Comparison of ENCODE assay signal across 34 cellular contexts in genomic region chr6:65149841-65150240, GRCh38.
"Had no signal": no experiment of that assay in that cellular context is flagged by ENCODE, and none has a peak within 500 bp of the region (broad histone marks: within the 10 kb centered on the region; RNA-seq: fewer than 3 reads in every experiment).

No MANE protein-coding gene starts in this region.

- H3K9me3 ChIP-seq: ascending aorta had no signal

- H3K27me3 ChIP-seq: ascending aorta, cardiac muscle cell had no signal

- H3K27me3 Mint-ChIP-seq: activated B cell treated with CpG ODN at 0.5 μM for 24 hours; activated CD4-positive, alpha-beta memory T cell treated with anti-CD3 and anti-CD28 coated beads, Interleukin-2, amount 10 ng/mL, durations not matched to agents 7 days and 5 days; activated CD4-positive, alpha-beta T cell treated with anti-CD3 and anti-CD28 coated beads, Interleukin-2, amount 10 ng/mL, durations not matched to agents 7 days and 5 days; activated CD8-positive, alpha-beta memory T cell treated with anti-CD3 and anti-CD28 coated beads, Interleukin-2, amount 10 ng/mL, durations not matched to agents 7 days and 5 days; activated naive CD4-positive, alpha-beta T cell treated with anti-CD3 and anti-CD28 coated beads, Interleukin-2, amount 10 ng/mL, durations not matched to agents 7 days and 5 days; activated naive CD4-positive, alpha-beta T cell treated with anti-CD3 and anti-CD28 coated beads, Interleukin-2, amount 50 U/mL, for 24 hours; activated naive CD8-positive, alpha-beta T cell; activated naive CD8-positive, alpha-beta T cell treated with anti-CD3 and anti-CD28 coated beads, Interleukin-2, amount 10 ng/mL, durations not matched to agents 7 days and 5 days; activated naive CD8-positive, alpha-beta T cell treated with anti-CD3 and anti-CD28 coated beads, Interleukin-2, amount 50 U/mL, for 24 hours; activated T-cell treated with anti-CD3 and anti-CD28 coated beads, Interleukin-2, amount 50 U/mL, for 24 hours; brain; central memory CD8-positive, alpha-beta T cell had no signal

- H3K36me3 ChIP-seq: ascending aorta, cardiac muscle cell had no signal

- H3K4me1 ChIP-seq: ascending aorta had no signal

- H3K4me3 ChIP-seq: ascending aorta, cardiac muscle cell had no signal

- H3K4me1 Mint-ChIP-seq: activated B cell treated with CpG ODN at 0.5 μM for 24 hours; activated CD4-positive, alpha-beta memory T cell treated with anti-CD3 and anti-CD28 coated beads, Interleukin-2, amount 10 ng/mL, durations not matched to agents 7 days and 5 days; activated CD4-positive, alpha-beta T cell treated with anti-CD3 and anti-CD28 coated beads, Interleukin-2, amount 10 ng/mL, durations not matched to agents 7 days and 5 days; activated CD8-positive, alpha-beta memory T cell treated with anti-CD3 and anti-CD28 coated beads, Interleukin-2, amount 10 ng/mL, durations not matched to agents 7 days and 5 days; activated naive CD4-positive, alpha-beta T cell treated with anti-CD3 and anti-CD28 coated beads, Interleukin-2, amount 10 ng/mL, durations not matched to agents 7 days and 5 days; activated naive CD4-positive, alpha-beta T cell treated with anti-CD3 and anti-CD28 coated beads, Interleukin-2, amount 50 U/mL, for 24 hours; activated naive CD8-positive, alpha-beta T cell treated with anti-CD3 and anti-CD28 coated beads, Interleukin-2, amount 10 ng/mL, durations not matched to agents 7 days and 5 days; activated naive CD8-positive, alpha-beta T cell treated with anti-CD3 and anti-CD28 coated beads, Interleukin-2, amount 50 U/mL, for 24 hours; brain; central memory CD8-positive, alpha-beta T cell had no signal

- H3K36me3 Mint-ChIP-seq: activated CD8-positive, alpha-beta memory T cell treated with anti-CD3 and anti-CD28 coated beads, Interleukin-2, amount 10 ng/mL, durations not matched to agents 7 days and 5 days; activated naive CD4-positive, alpha-beta T cell treated with anti-CD3 and anti-CD28 coated beads, Interleukin-2, amount 10 ng/mL, durations not matched to agents 7 days and 5 days; activated naive CD4-positive, alpha-beta T cell treated with anti-CD3 and anti-CD28 coated beads, Interleukin-2, amount 50 U/mL, for 24 hours; activated naive CD8-positive, alpha-beta T cell; activated naive CD8-positive, alpha-beta T cell treated with anti-CD3 and anti-CD28 coated beads, Interleukin-2, amount 10 ng/mL, durations not matched to agents 7 days and 5 days; brain had no signal

- H3K27ac Mint-ChIP-seq: activated B cell treated with CpG ODN at 0.5 μM for 24 hours; activated CD4-positive, alpha-beta memory T cell treated with anti-CD3 and anti-CD28 coated beads, Interleukin-2, amount 10 ng/mL, durations not matched to agents 7 days and 5 days; activated CD4-positive, alpha-beta T cell treated with anti-CD3 and anti-CD28 coated beads, Interleukin-2, amount 10 ng/mL, durations not matched to agents 7 days and 5 days; activated CD8-positive, alpha-beta memory T cell treated with anti-CD3 and anti-CD28 coated beads, Interleukin-2, amount 10 ng/mL, durations not matched to agents 7 days and 5 days; activated CD8-positive, alpha-beta T cell treated with anti-CD3 and anti-CD28 coated beads, Interleukin-2, amount 10 ng/mL, durations not matched to agents 7 days and 5 days; activated naive CD4-positive, alpha-beta T cell treated with anti-CD3 and anti-CD28 coated beads, Interleukin-2, amount 10 ng/mL, durations not matched to agents 7 days and 5 days; activated naive CD4-positive, alpha-beta T cell treated with anti-CD3 and anti-CD28 coated beads, Interleukin-2, amount 50 U/mL, for 24 hours; activated naive CD8-positive, alpha-beta T cell; activated naive CD8-positive, alpha-beta T cell treated with anti-CD3 and anti-CD28 coated beads, Interleukin-2, amount 10 ng/mL, durations not matched to agents 7 days and 5 days; activated naive CD8-positive, alpha-beta T cell treated with anti-CD3 and anti-CD28 coated beads, Interleukin-2, amount 50 U/mL, for 24 hours; activated T-cell treated with anti-CD3 and anti-CD28 coated beads, Interleukin-2, amount 50 U/mL, for 24 hours; activated T-helper 2 cell treated with anti-CD3 and anti-CD28 coated beads, Interferon-gamma antibody, Interleukin-2, Interleukin-4, amounts not matched to agents 10 μg/mL and 5 μg/mL and 100 μg/mL, durations not matched to agents 14 hours and 24 hours and 36 hours; brain; T-helper 1 cell treated with Interleukin-12 subunit alpha and Interleukin-12 subunit beta and Interleukin-4 antibody, amounts not matched to agents 30 μg/mL and 1 μg/mL, for 36 hours; T-helper 2 cell treated with Interferon-gamma antibody and Interleukin-4, amounts not matched to agents 5 μg/mL and 100 μg/mL, for 36 hours had no signal

- H3K9me3 Mint-ChIP-seq: activated naive CD4-positive, alpha-beta T cell treated with anti-CD3 and anti-CD28 coated beads, Interleukin-2, amount 50 U/mL, for 24 hours had no signal

- H3K27ac ChIP-seq: ascending aorta, cardiac muscle cell, VCaP had no signal

- DNase-seq: activated B cell treated with CpG ODN at 0.5 μM for 24 hours; activated CD4-positive, alpha-beta memory T cell treated with anti-CD3 and anti-CD28 coated beads, Interleukin-2, amount 10 ng/mL, durations not matched to agents 7 days and 5 days; activated CD4-positive, alpha-beta T cell treated with anti-CD3 and anti-CD28 coated beads for 48 hours; activated CD4-positive, alpha-beta T cell treated with anti-CD3 and anti-CD28 coated beads, Interleukin-2, amount 10 ng/mL, durations not matched to agents 7 days and 5 days; activated CD4-positive, alpha-beta T cell treated with anti-CD3 and anti-CD28 coated beads, Interleukin-2, amount 50 U/mL, for 48 hours; activated CD4-positive, CD25-positive, alpha-beta regulatory T cell treated with anti-CD3 and anti-CD28 coated beads, Interleukin-2, amount 50 U/mL, for 72 hours; activated CD8-positive, alpha-beta memory T cell treated with anti-CD3 and anti-CD28 coated beads for 24 hours; activated CD8-positive, alpha-beta memory T cell treated with anti-CD3 and anti-CD28 coated beads, Interleukin-2, amount 10 ng/mL, durations not matched to agents 7 days and 5 days; activated CD8-positive, alpha-beta memory T cell treated with anti-CD3 and anti-CD28 coated beads, Interleukin-2, amount 50 U/mL, for 48 hours; activated CD8-positive, alpha-beta T cell treated with anti-CD3 and anti-CD28 coated beads, Interleukin-2, amount 10 ng/mL, durations not matched to agents 7 days and 5 days; activated effector memory CD4-positive, alpha-beta T cell treated with Interleukin-2 at 50 U/mL for 16 hours; activated gamma-delta T cell; activated naive CD4-positive, alpha-beta T cell treated with anti-CD3 and anti-CD28 coated beads, Interleukin-2, amount 10 ng/mL, durations not matched to agents 7 days and 5 days; activated naive CD4-positive, alpha-beta T cell treated with Interleukin-2 at 50 U/mL for 16 hours; activated naive CD8-positive, alpha-beta T cell treated with anti-CD3 and anti-CD28 coated beads, Interleukin-2, amount 10 ng/mL, durations not matched to agents 7 days and 5 days; activated naive CD8-positive, alpha-beta T cell treated with anti-CD3 and anti-CD28 coated beads, Interleukin-2, amount 50 U/mL, for 24 hours; activated T-cell treated with anti-CD3 and anti-CD28 coated beads, Interleukin-2, amount 50 U/mL, for 24 hours; activated T-cell treated with anti-CD3 and anti-CD28 coated beads, Interleukin-2, amount 50 U/mL, for 48 hours; amygdala; anterior cingulate cortex; caudate nucleus; cerebellar nuclear complex; T-helper 2 cell; T-helper 9 cell had no signal

- H3K4me3 Mint-ChIP-seq: activated B cell treated with CpG ODN at 0.5 μM for 24 hours; activated CD4-positive, alpha-beta memory T cell treated with anti-CD3 and anti-CD28 coated beads, Interleukin-2, amount 10 ng/mL, durations not matched to agents 7 days and 5 days; activated CD4-positive, alpha-beta T cell treated with anti-CD3 and anti-CD28 coated beads, Interleukin-2, amount 10 ng/mL, durations not matched to agents 7 days and 5 days; activated CD8-positive, alpha-beta memory T cell treated with anti-CD3 and anti-CD28 coated beads, Interleukin-2, amount 10 ng/mL, durations not matched to agents 7 days and 5 days; activated CD8-positive, alpha-beta T cell treated with anti-CD3 and anti-CD28 coated beads, Interleukin-2, amount 10 ng/mL, durations not matched to agents 7 days and 5 days; activated naive CD4-positive, alpha-beta T cell treated with anti-CD3 and anti-CD28 coated beads, Interleukin-2, amount 10 ng/mL, durations not matched to agents 7 days and 5 days; activated naive CD4-positive, alpha-beta T cell treated with anti-CD3 and anti-CD28 coated beads, Interleukin-2, amount 50 U/mL, for 24 hours; activated naive CD8-positive, alpha-beta T cell; activated naive CD8-positive, alpha-beta T cell treated with anti-CD3 and anti-CD28 coated beads, Interleukin-2, amount 10 ng/mL, durations not matched to agents 7 days and 5 days; activated naive CD8-positive, alpha-beta T cell treated with anti-CD3 and anti-CD28 coated beads, Interleukin-2, amount 50 U/mL, for 24 hours; activated T-cell treated with anti-CD3 and anti-CD28 coated beads, Interleukin-2, amount 50 U/mL, for 24 hours; brain; central memory CD8-positive, alpha-beta T cell; T-helper 1 cell treated with Interleukin-12 subunit alpha and Interleukin-12 subunit beta and Interleukin-4 antibody, amounts not matched to agents 30 μg/mL and 1 μg/mL, for 36 hours; T-helper 2 cell treated with Interferon-gamma antibody and Interleukin-4, amounts not matched to agents 5 μg/mL and 100 μg/mL, for 36 hours had no signal
